Comparison of ENCODE assay signal across 18 cellular contexts in the genomic region with DNA sequence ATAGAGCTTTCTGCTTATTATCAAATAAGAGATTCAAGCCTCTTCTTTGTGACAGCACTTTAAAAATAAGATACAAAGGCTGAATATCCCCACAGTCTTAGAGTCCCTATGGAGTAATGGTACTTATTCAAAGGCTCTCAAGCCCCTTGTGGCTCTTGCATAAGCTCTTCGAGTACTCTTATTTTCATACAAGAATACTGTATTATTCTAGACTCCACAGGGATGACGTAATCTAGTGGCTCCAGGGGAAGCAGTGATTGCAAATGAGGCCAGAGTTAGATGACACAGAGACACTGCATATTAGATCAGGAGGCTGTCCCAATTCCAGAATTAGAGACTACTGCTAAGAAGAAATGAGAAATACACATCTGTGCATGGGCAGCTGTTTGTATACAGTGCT.
DNase-seq lines count a peak whose midpoint lies in the region; ATAC-seq lines count a peak whose summit lies in the region.
"Had no signal": no experiment of that assay in that cellular context is flagged by ENCODE, and none has a peak within 500 bp of the region (broad histone marks: within the 10 kb centered on the region; RNA-seq: fewer than 3 reads in every experiment).

No MANE protein-coding gene starts in this region.

- H3K4me1 ChIP-seq in right cardiac atrium (ENCODE audit: control insufficient read depth, insufficient read depth, low read length): no peaks in the 10 kb centered on the region
- peaks cover 11% of the 10 kb centered on the region for H3K4me1 ChIP-seq in SJCRH30
- H3K4me1 ChIP-seq: esophagus muscularis mucosa had no signal

- no peak for DNase-seq in left ventricle myocardium superior
- no peak for DNase-seq in right cardiac atrium
- DNase-seq in SJCRH30: peak in 1 of 2 experiments; percentile 28
- peak; percentile 5 for DNase-seq in globus pallidus (ENCODE audit: low spot score)
- DNase-seq: activated CD4-positive, alpha-beta T cell treated with anti-CD3 and anti-CD28 coated beads for 48 hours; activated effector memory CD4-positive, alpha-beta T cell treated with Interleukin-2 at 50 U/mL for 16 hours; central memory CD4-positive, alpha-beta T cell; DMS53; Karpas-422; NCI-H1105 treated with DMSO at 0.1 percent for 48 hours; NCI-H2171 treated with DMSO at 0.1 percent for 48 hours had no signal

- no peaks in the 10 kb centered on the region for H3K36me3 ChIP-seq in SJCRH30
- H3K36me3 ChIP-seq: esophagus muscularis mucosa, thoracic aorta had no signal

- no peak overlapping the region for H3K27ac ChIP-seq in right cardiac atrium (ENCODE audit: low read length)
- peak overlapping the region; percentile 75; the same call in 1 of the 2 replicates for H3K27ac ChIP-seq in SJCRH30
- H3K27ac ChIP-seq: esophagus muscularis mucosa, thoracic aorta had no signal

- H3K9me3 ChIP-seq in right cardiac atrium (ENCODE audit: control insufficient read depth, low read length): no peaks in the 10 kb centered on the region
- H3K9me3 ChIP-seq in SJCRH30 (replicated peaks): 0 out of 2 replicates have a peak, but pooled peaks cover 6% of the 10 kb centered on the region
- H3K9me3 ChIP-seq: esophagus muscularis mucosa, thoracic aorta had no signal

- 47% methylated on average over 2 of the region's 2 CpGs for WGBS in right cardiac atrium

- H3K27me3 ChIP-seq in right cardiac atrium (ENCODE audit: control insufficient read depth, insufficient read depth) (no peaks in the 10 kb centered on the region), SJCRH30 (no peaks in the 10 kb centered on the region)
- H3K27me3 ChIP-seq: esophagus muscularis mucosa had no signal

- intact Hi-C loops in left ventricle myocardium superior (cut with micrococcal nuclease): no loop called here
- intact Hi-C loops in right cardiac atrium (cut with DNase I): no loop called here

- ATAC-seq in left ventricle myocardium superior: peak; percentile 75
- ATAC-seq in right cardiac atrium: no peak
- ATAC-seq in HG02610 (IDR thresholded peaks at IDR 0.05; ENCODE audit: unreplicated experiment): no peak
- ATAC-seq in HG03442 (IDR thresholded peaks at IDR 0.05; ENCODE audit: unreplicated experiment): no peak
- ATAC-seq in GM18861 (IDR thresholded peaks at IDR 0.05; ENCODE audit: unreplicated experiment): no peak
- ATAC-seq in HG02885 (IDR thresholded peaks at IDR 0.05; ENCODE audit: poor library complexity, unreplicated experiment): no peak
- ATAC-seq: stimulated activated effector memory CD8-positive, alpha-beta T cell treated with anti-CD3 and anti-CD28 coated beads, Interleukin-12 subunit alpha, Interleukin-12 subunit beta, amount 100 ng/mL, for 72 hours had no signal

- H3K4me3 ChIP-seq in right cardiac atrium (ENCODE audit: low read length) (no peak overlapping the region), SJCRH30 (no peak overlapping the region)
- H3K4me3 ChIP-seq: esophagus muscularis mucosa, thoracic aorta had no signal
